8 cellular contexts compared by ENCODE assay signal in genomic region chr10:122911889-122912484, GRCh38. TPM values are rescaled to one million over a fixed set of nuclear protein-coding genes. Genes with fewer than 3 reads are reported as not detected.
DNase-seq lines count a peak whose midpoint lies in the region; ATAC-seq and TF ChIP-seq lines count a peak whose summit lies in the region.

No MANE protein-coding gene starts in this region.

- TF ChIP-seq CTCF in NB4 (IDR thresholded peaks at IDR 0.05; ENCODE audit: low read depth, low read length), result no peak

- no peak overlapping the region for H3K4me3 ChIP-seq in NB4 (ENCODE audit: low read depth, low read length)

- ATAC-seq in left ventricle myocardium superior, result peak; percentile 52
- ATAC-seq in HG02610 (IDR thresholded peaks at IDR 0.05; ENCODE audit: unreplicated experiment), result no peak

- intact Hi-C loops in left ventricle myocardium superior (cut with micrococcal nuclease), result no loop called here

- no peak for TF ChIP-seq POLR2A in NB4 (IDR thresholded peaks at IDR 0.05; ENCODE audit: extremely low read depth, insufficient read length)

- DNase-seq in GM04503 (ENCODE audit: low read depth) (peak; percentile 3), NB4 (ENCODE audit: low read depth) (peak; percentile 67), left ventricle myocardium superior (peak; percentile 48), GF-D8 (lab: John Stamatoyannopoulos, UW) (no peak), NCI-H2107 (lab: John Stamatoyannopoulos, UW) (no peak)
- peak; percentile 66 to 75 for DNase-seq in activated T-cell treated with anti-CD3 and anti-CD28 coated beads, Interleukin-2, amount 50 U/mL, for 48 hours
- DNase-seq in stimulated activated CD4-positive, alpha-beta T cell treated with anti-CD3 and anti-CD28 coated beads, Interleukin-1b, Interleukin-23, amount 100 ng/mL, for 48 hours, result peak; percentile 53

RNA-seq across cellular contexts. Expression of gene FAM24A, which starts 1.6 kb away (rescaled TPM):
- total RNA-seq in left ventricle myocardium superior, result not detected

RNA-seq across cellular contexts. Expression of gene FAM24B, which starts 32.6 kb away (rescaled TPM):
- total RNA-seq in left ventricle myocardium superior, result 0.47 TPM

RNA-seq across cellular contexts. Expression of gene C10orf88, which starts 42.0 kb away (rescaled TPM):
- 5.0 TPM for total RNA-seq in left ventricle myocardium superior

Comparison
In these comparisons a context has a peak if more than half of its experiments do, and no peak if none do; other contexts are left out.
1. DNase-seq: peak in GM04503 (single experiment), NB4 (single experiment), activated T-cell treated with anti-CD3 and anti-CD28 coated beads, Interleukin-2, amount 50 U/mL, for 48 hours (2 of 2), left ventricle myocardium superior (single experiment) and stimulated activated CD4-positive, alpha-beta T cell treated with anti-CD3 and anti-CD28 coated beads, Interleukin-1b, Interleukin-23, amount 100 ng/mL, for 48 hours (single experiment); none in GF-D8 (single experiment) and NCI-H2107 (single experiment).